In the genomic region with DNA sequence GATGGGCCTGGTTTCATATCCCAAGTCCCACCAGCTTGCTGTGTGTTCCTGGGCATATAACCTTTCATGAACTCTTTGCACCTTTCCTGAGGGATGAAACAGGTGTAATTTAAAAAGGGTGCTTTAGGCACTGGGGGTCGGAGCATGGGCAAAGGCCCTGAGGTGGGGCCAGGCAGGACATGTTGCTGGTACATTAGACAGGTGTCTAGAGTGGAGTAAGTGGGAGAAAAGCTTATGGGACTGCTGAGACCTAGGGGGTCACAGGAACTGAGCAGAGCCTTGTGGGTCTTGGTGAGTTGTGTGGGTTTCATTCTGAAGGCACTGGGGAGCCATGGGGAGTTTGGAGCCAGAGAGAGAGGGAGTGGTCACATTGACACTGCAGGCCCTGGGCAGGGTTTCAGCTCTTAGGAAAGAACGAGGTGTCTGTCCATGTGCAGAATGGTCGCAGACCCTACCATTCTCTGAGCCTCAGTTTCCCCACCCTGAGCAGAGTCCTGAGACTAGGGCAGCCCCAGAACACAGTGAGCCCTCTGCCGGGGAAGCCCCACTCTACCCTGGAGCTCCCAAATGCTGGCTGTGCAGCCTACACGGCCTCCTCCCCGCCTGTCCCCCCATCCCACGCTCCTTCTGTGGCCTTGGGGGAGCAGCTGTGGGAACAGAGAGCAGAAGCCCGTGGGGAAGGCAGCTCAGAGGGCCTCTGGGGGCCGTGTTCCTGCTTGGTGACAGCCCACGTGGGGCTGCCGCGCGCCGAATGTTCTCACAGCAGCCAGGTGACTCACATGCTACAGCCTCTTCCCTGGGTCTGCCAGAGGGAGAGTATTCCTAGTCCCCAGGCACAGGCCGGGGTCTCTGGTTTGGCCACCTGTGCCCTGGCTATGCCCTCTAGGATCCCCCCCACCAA, we compare ENCODE assay signal across 22 cellular contexts. TPM values are rescaled to one million over a fixed set of nuclear protein-coding genes. Genes with fewer than 3 reads are reported as not detected.
DNase-seq lines count a peak whose midpoint lies in the region; ATAC-seq and TF ChIP-seq lines count a peak whose summit lies in the region.
"Had no signal": no experiment of that assay in that cellular context is flagged by ENCODE, and none has a peak within 500 bp of the region (broad histone marks: within the 10 kb centered on the region; RNA-seq: fewer than 3 reads in every experiment).

No MANE protein-coding gene starts in this region.

- no peaks in the 10 kb centered on the region for H3K27me3 ChIP-seq in PC-3 (ENCODE audit: low read length)
- no peaks in the 10 kb centered on the region for H3K27me3 ChIP-seq in dorsolateral prefrontal cortex
- H3K27me3 ChIP-seq in neuronal stem cell (ENCODE audit: control insufficient read depth in 3 of 3, insufficient read depth in 3 of 3, low read depth in 1 of 3, low read length in 3 of 3), result no peaks in the 10 kb centered on the region
- no peaks in the 10 kb centered on the region for H3K27me3 ChIP-seq in colonic mucosa

- no peak overlapping the region for H2BK5ac ChIP-seq in neuronal stem cell (ENCODE audit: low read length)

- intact Hi-C loops in PC-3 (cut with micrococcal nuclease), result no loop called here
- intact Hi-C loops in dorsolateral prefrontal cortex (cut with DNase I), result no loop called here
- intact Hi-C loops in colonic mucosa (cut with DNase I), result no loop called here

- peak overlapping the region; percentile 80 for H3K23ac ChIP-seq in neuronal stem cell (ENCODE audit: low read depth, low read length, poor library complexity)

- H3K4me3 ChIP-seq in HEK293 (ENCODE audit: low read depth, low read length) (no peak overlapping the region), PC-3 (ENCODE audit: low read length) (no peak overlapping the region), dorsolateral prefrontal cortex (no peak overlapping the region), neuronal stem cell (ENCODE audit: low read length in 2 of 2) (no peak overlapping the region), colonic mucosa (no peak overlapping the region)
- H3K4me3 ChIP-seq: A549 had no signal

- POLR2A ChIA-PET in HEK293 (lab: Yijun Ruan, JAX), result no interaction called here
- POLR2A ChIA-PET in PC-3 (lab: Charles Lee; ENCODE audit: unreplicated experiment), result no interaction called here

- H3K27ac ChIP-seq in HEK293 (ENCODE audit: extremely low read depth, low read depth, low read length) (no peak overlapping the region), PC-3 (ENCODE audit: low read length) (no peak overlapping the region), dorsolateral prefrontal cortex (no peak overlapping the region), neuronal stem cell (replicated peaks; ENCODE audit: low read length) (no peak overlapping the region), colonic mucosa (no peak overlapping the region)
- H3K27ac ChIP-seq: A549 had no signal

- no peaks in the 10 kb centered on the region for H3K9me2 ChIP-seq in PC-3 (replicated peaks; ENCODE audit: low read length)
- H3K9me2 ChIP-seq: SK-N-SH had no signal

- H3K36me3 ChIP-seq in HEK293 (ENCODE audit: control insufficient read depth in 2 of 2, insufficient read depth in 1 of 2, low read length in 2 of 2), result no peaks in the 10 kb centered on the region
- H3K36me3 ChIP-seq in PC-3 (ENCODE audit: low read depth, low read length), result no peaks in the 10 kb centered on the region
- peaks cover 6 to 10% of the 10 kb centered on the region in 2 donors for H3K36me3 ChIP-seq in neuronal stem cell (replicated peaks in 1 of 2; ENCODE audit: control insufficient read depth in 2 of 2, insufficient read depth in 2 of 2, low read length in 2 of 2)
- no peaks in the 10 kb centered on the region for H3K36me3 ChIP-seq in colonic mucosa

- H3K18ac ChIP-seq in neuronal stem cell (ENCODE audit: low read length), result peak overlapping the region; percentile 35

- no peak overlapping the region for H2BK12ac ChIP-seq in neuronal stem cell (ENCODE audit: low read length)

- H4K91ac ChIP-seq in neuronal stem cell (ENCODE audit: low read depth, low read length, poor library complexity), result no peak overlapping the region

- no peaks in the 10 kb centered on the region for H3K79me2 ChIP-seq in PC-3 (ENCODE audit: low read length)

- DNase-seq in PC-3, result peak; percentile 0
- peak in 6 of 10 donors; percentile 39 to 70 (median 54) for DNase-seq in dorsolateral prefrontal cortex
- no peak for DNase-seq in neuronal stem cell (ENCODE audit: low spot score)
- no peak for DNase-seq in stimulated activated CD4-positive, alpha-beta T cell treated with anti-CD3 and anti-CD28 coated beads, Interleukin-4, amount 100 ng/mL, for 1 hour
- no peak for DNase-seq in colonic mucosa
- no peak for DNase-seq in activated CD4-positive, alpha-beta T cell treated with anti-CD3 and anti-CD28 coated beads, Interleukin-2, amount 50 U/mL, for 1 hour
- no peak for DNase-seq in activated gamma-delta T cell treated with Interleukin-2 at 50 U/mL for 16 hours
- DNase-seq: Caco-2; CD4-positive, CD25-positive, alpha-beta regulatory T cell; EL; HFFc6; KG1; NCI-H1105; NCI-H1694 treated with DMSO at 0.1 percent for 48 hours; NCI-H2107; NCI-H226; NCI-H524 treated with DMSO at 0.1 percent for 48 hours; NK-92 treated with Interleukin-12 subunit alpha and Interleukin-12 subunit beta, amount 100 ng/mL, for 24 hours; Right ventricle myocardium superior; SK-N-SH had no signal

- H4K20me1 ChIP-seq in PC-3 (ENCODE audit: low read length), result no peaks in the 10 kb centered on the region

- no peaks in the 10 kb centered on the region for H3F3A ChIP-seq in PC-3 (ENCODE audit: low read length, unreplicated experiment)

- H2BK120ac ChIP-seq in neuronal stem cell (ENCODE audit: low read depth, low read length), result no peak overlapping the region

- WGBS in neuronal stem cell (ENCODE audit: extremely low coverage in 2 of 2, insufficient read length in 2 of 2, insufficient replicate concordance in 1 of 2), 2 donors, result no CpG with 5 or more reads among the region's 15 CpGs

- H3K4me1 ChIP-seq in HEK293 (ENCODE audit: control insufficient read depth, insufficient read depth, low read length) (no peaks in the 10 kb centered on the region), PC-3 (ENCODE audit: insufficient read depth, low read length) (peaks cover 6% of the 10 kb centered on the region), neuronal stem cell (ENCODE audit: control insufficient read depth in 2 of 2, insufficient read depth in 1 of 2, low read depth in 1 of 2, low read length in 2 of 2) (no peaks in the 10 kb centered on the region), colonic mucosa (no peaks in the 10 kb centered on the region)
- H3K4me1 ChIP-seq: Caco-2 had no signal

- no peak overlapping the region for H2BK15ac ChIP-seq in neuronal stem cell (ENCODE audit: low read length)

- H3K14ac ChIP-seq in neuronal stem cell (ENCODE audit: low read length), result no peak overlapping the region

- no peak overlapping the region for H3K4me2 ChIP-seq in PC-3 (ENCODE audit: low read length)
- no peak overlapping the region for H3K4me2 ChIP-seq in neuronal stem cell (ENCODE audit: insufficient read depth, low read length, poor library complexity, severe bottlenecking)
- H3K4me2 ChIP-seq: A549, SK-N-SH had no signal

- H3K9ac ChIP-seq in PC-3 (ENCODE audit: low read length) (no peak overlapping the region), neuronal stem cell (ENCODE audit: low read depth, low read length, poor library complexity) (no peak overlapping the region), colonic mucosa (ENCODE audit: low read depth in 2 of 2, low read length in 2 of 2) (no peak overlapping the region)
- H3K9ac ChIP-seq: SK-N-SH had no signal

- no peak overlapping the region for H3K4ac ChIP-seq in neuronal stem cell (ENCODE audit: low read length)

- no peak for TF ChIP-seq CTCF in HEK293 (tag by site-specific recombination; IDR thresholded peaks at IDR 0.05)
- TF ChIP-seq CTCF in PC-3 (conservative IDR thresholded peaks at IDR 0.05; ENCODE audit: low read depth, low read length), result no peak
- TF ChIP-seq CTCF in dorsolateral prefrontal cortex (IDR thresholded peaks at IDR 0.05 in 54 of 56, conservative IDR thresholded peaks at IDR 0.05 in 2 of 56; ENCODE audit: low read depth in 1 of 56, partially characterized antibody in 56 of 56), result no peak
- no peak for TF ChIP-seq CTCF in colonic mucosa (IDR thresholded peaks at IDR 0.05)

- H2AFZ ChIP-seq in PC-3 (ENCODE audit: low read length), result no peak overlapping the region
- no peak overlapping the region for H2AFZ ChIP-seq in neuronal stem cell (ENCODE audit: low read length)

- peaks cover 2% of the 10 kb centered on the region for H3K79me1 ChIP-seq in neuronal stem cell (ENCODE audit: low read depth, low read length)

- H2AK5ac ChIP-seq in neuronal stem cell (ENCODE audit: low read depth, low read length), result no peak overlapping the region

- no peak for ATAC-seq in PC-3
- ATAC-seq: A549 had no signal

- H3K9me3 ChIP-seq in HEK293 (ENCODE audit: control insufficient read depth, insufficient read depth, low read depth, low read length) (no peaks in the 10 kb centered on the region), PC-3 (ENCODE audit: low read length) (no peaks in the 10 kb centered on the region), neuronal stem cell (replicated peaks in 1 of 2; ENCODE audit: control insufficient read depth in 2 of 2, insufficient read depth in 1 of 2, low read depth in 1 of 2, low read length in 2 of 2) (no peaks in the 10 kb centered on the region), colonic mucosa (no peaks in the 10 kb centered on the region)
- H3K9me3 ChIP-seq: A549, Caco-2, SK-N-SH had no signal

- BruUV-seq in PC-3 (replicated peaks; lab: Mats Ljungman, UMichigan), result no TSS peak

- CTCF ChIA-PET in HEK293 (lab: Yijun Ruan, JAX) (interaction anchor here (0.6 to 1.6 kb wide), 3 partner anchors 14 to 43 kb away, joined by 5 to 8 read pairs (median 6); no protein-coding TSS in a partner anchor), PC-3 (lab: Charles Lee) (no interaction called here)

- no peak overlapping the region for H4K8ac ChIP-seq in neuronal stem cell (ENCODE audit: low read depth, low read length)

TF ChIP-seq in HEK293, 187 proteins besides CTCF, POLR2A, EP300 and RAD21 (continues in another document):
- TF ChIP-seq ZNF623 (tag by site-specific recombination; IDR thresholded peaks at IDR 0.05), result peak; percentile 82

RNA-seq across cellular contexts. Expression of gene HOMER3, which starts 7.3 kb away (rescaled TPM):
- total RNA-seq in PC-3 (2014; rRNA removed), result 118 and 143 TPM in 2 replicates
- total RNA-seq in dorsolateral prefrontal cortex, result 10 to 100 TPM; 11.7 to 52.8 (median 22.9) TPM
- 58.3 TPM for polyA plus RNA-seq in neuronal stem cell (2013, experiment 1 of 2)
- polyA plus RNA-seq in neuronal stem cell (2013, experiment 2 of 2), result 56.2 TPM
- total RNA-seq in colonic mucosa, result 1 to 10 TPM; 1.9 to 5.3 TPM

RNA-seq across cellular contexts. Expression of gene DDX49, which starts 28.8 kb away (rescaled TPM):
- total RNA-seq in PC-3 (2014; rRNA removed), result 120 and 145 TPM in 2 replicates
- total RNA-seq in dorsolateral prefrontal cortex, result 10 to 100 TPM; 28.5 to 56.4 (median 38.5) TPM
- polyA plus RNA-seq in neuronal stem cell (2013, experiment 1 of 2), result 11.8 TPM
- 10.4 TPM for polyA plus RNA-seq in neuronal stem cell (2013, experiment 2 of 2)
- total RNA-seq in colonic mucosa, result 10 to 100 TPM; 31.1 to 57.8 TPM

RNA-seq across cellular contexts. Expression of gene COPE, which starts 29.1 kb away (rescaled TPM):
- total RNA-seq in PC-3 (2014; rRNA removed) (408 and 410 TPM in 2 replicates), dorsolateral prefrontal cortex (100 to 1,000 TPM; 108 to 189 (median 147) TPM), colonic mucosa (100 to 1,000 TPM; 218 to 295 TPM)
- polyA plus RNA-seq in neuronal stem cell (2013, experiment 1 of 2), result 152 TPM
- polyA plus RNA-seq in neuronal stem cell (2013, experiment 2 of 2), result 153 TPM

RNA-seq across cellular contexts. Expression of gene CERS1, which starts 52.4 kb away (rescaled TPM):
- 0.95 and 3.3 TPM in 2 replicates for total RNA-seq in PC-3 (2014; rRNA removed)
- 100 to 1,000 TPM in 106 of 120 experiments, 10 to 100 TPM in 14; 81.6 to 211 (median 120) TPM for total RNA-seq in dorsolateral prefrontal cortex
- polyA plus RNA-seq in neuronal stem cell (2013, experiment 1 of 2), result 17.4 TPM
- 17.0 TPM for polyA plus RNA-seq in neuronal stem cell (2013, experiment 2 of 2)
- total RNA-seq in colonic mucosa, result under 1 TPM; 0.15 to 0.58 TPM
- total RNA-seq: CD4-positive, CD25-positive, alpha-beta regulatory T cell had no signal
- polyA plus RNA-seq: CD4-positive, CD25-positive, alpha-beta regulatory T cell had no signal

Comparison
In these comparisons a context has a peak if more than half of its experiments do, and no peak if none do; other contexts are left out.
1. DNase-seq: peak in PC-3 (single experiment) and dorsolateral prefrontal cortex (6 of 10); none in neuronal stem cell (single experiment), stimulated activated CD4-positive, alpha-beta T cell treated with anti-CD3 and anti-CD28 coated beads, Interleukin-4, amount 100 ng/mL, for 1 hour (single experiment), colonic mucosa (single experiment), activated CD4-positive, alpha-beta T cell treated with anti-CD3 and anti-CD28 coated beads, Interleukin-2, amount 50 U/mL, for 1 hour (single experiment) and activated gamma-delta T cell treated with Interleukin-2 at 50 U/mL for 16 hours (single experiment).